In genomic region chr17:77160032-77160876, GRCh38 we compare ENCODE assay signal across 10 cellular contexts. TPM values are rescaled to one million over a fixed set of nuclear protein-coding genes. Genes with fewer than 3 reads are reported as not detected.
DNase-seq lines count a peak whose midpoint lies in the region; ATAC-seq, FAIRE-seq and TF ChIP-seq lines count a peak whose summit lies in the region.
"Had no signal": no experiment of that assay in that cellular context is flagged by ENCODE, and none has a peak within 500 bp of the region (broad histone marks: within the 10 kb centered on the region; RNA-seq: fewer than 3 reads in every experiment).

No MANE protein-coding gene starts in this region.

- peaks cover 15% of the 10 kb centered on the region for H3K36me3 Mint-ChIP-seq in IgD-negative memory B cell

- no peak overlapping the region for H3K4me3 ChIP-seq in endothelial cell of umbilical vein (replicated peaks in 1 of 3; ENCODE audit: insufficient read depth in 1 of 3, low read depth in 1 of 3, low read length in 3 of 3)
- H3K4me3 ChIP-seq in smooth muscle cell, result peak overlapping the region; percentile 5
- H3K4me3 ChIP-seq: GM23248 had no signal

- dilution Hi-C loops in endothelial cell of umbilical vein (cut with MboI; ENCODE audit: extremely low pct_ligation_motif_present, low sequenced_read_pairs), result no loop called here

- H3K36me3 ChIP-seq in endothelial cell of umbilical vein (ENCODE audit: control insufficient read depth in 2 of 2, extremely low read depth in 1 of 2, insufficient read depth in 2 of 2, low read length in 2 of 2), result peaks cover 11 to 14% of the 10 kb centered on the region in 2 experiments
- no peaks in the 10 kb centered on the region for H3K36me3 ChIP-seq in smooth muscle cell (ENCODE audit: low read depth)

- H3K27me3 ChIP-seq in endothelial cell of umbilical vein (ENCODE audit: control insufficient read depth in 2 of 2, insufficient read depth in 2 of 2, low read length in 2 of 2) (no peaks in the 10 kb centered on the region), smooth muscle cell (ENCODE audit: low read depth) (no peaks in the 10 kb centered on the region)

- H2AFZ ChIP-seq in endothelial cell of umbilical vein (ENCODE audit: low read depth, low read length) (no peak overlapping the region), smooth muscle cell (ENCODE audit: low read depth) (no peak overlapping the region)
- H2AFZ ChIP-seq: GM23248 had no signal

- POLR2A ChIA-PET in endothelial cell of umbilical vein (lab: Charles Lee), result no interaction called here

- CTCF ChIA-PET in endothelial cell of umbilical vein (lab: Charles Lee), result interaction anchor here (0.9 to 2.9 kb wide), 13 partner anchors 13 to 73 kb away, joined by 3 to 13 read pairs (median 4); no protein-coding TSS in a partner anchor

- intact Hi-C loops in endothelial cell of umbilical vein (cut with micrococcal nuclease), result loop anchor here (5.0 kb wide), 1 partner anchor 47 kb away; no protein-coding TSS in a partner anchor

- H3K9ac ChIP-seq in endothelial cell of umbilical vein (replicated peaks; ENCODE audit: extremely low read depth, insufficient read depth, low read length) (no peak overlapping the region), smooth muscle cell (ENCODE audit: low read depth) (no peak overlapping the region)
- H3K9ac ChIP-seq: GM23248 had no signal

- no peaks in the 10 kb centered on the region for H3F3A ChIP-seq in smooth muscle cell (ENCODE audit: low read depth)

- H3K9me3 Mint-ChIP-seq in IgD-negative memory B cell, result no peaks in the 10 kb centered on the region

- DNase-seq in NCI-H526 treated with DMSO at 0.1 percent for 48 hours (lab: John Stamatoyannopoulos, UW) (peak; percentile 71), endothelial cell of umbilical vein (ENCODE audit: low read depth, low spot score) (no peak), smooth muscle cell (lab: John Stamatoyannopoulos, UW; ENCODE audit: unreplicated experiment) (no peak), GM20000 (ENCODE audit: low spot score) (no peak)
- DNase-seq: NCI-H187 treated with DMSO at 0.1 percent for 48 hours, small intestine had no signal

- H3K4me1 ChIP-seq in endothelial cell of umbilical vein (ENCODE audit: control insufficient read depth, extremely low read depth, insufficient read depth, low read length) (peaks cover 64% of the 10 kb centered on the region), smooth muscle cell (ENCODE audit: low read depth) (peaks cover 40% of the 10 kb centered on the region)

- TF ChIP-seq POLR2A in endothelial cell of umbilical vein (IDR thresholded peaks at IDR 0.05; ENCODE audit: low read depth, low read length), result no peak

- no TSS peak for BruUV-seq in endothelial cell of umbilical vein (replicated peaks; lab: Mats Ljungman, UMichigan)

- peaks cover 100% of the 10 kb centered on the region for H3K79me2 ChIP-seq in endothelial cell of umbilical vein (ENCODE audit: control insufficient read depth, insufficient read depth, low read length)
- H3K79me2 ChIP-seq in smooth muscle cell (ENCODE audit: low read depth), result peaks cover 54% of the 10 kb centered on the region

- no peaks in the 10 kb centered on the region for H3K9me1 ChIP-seq in endothelial cell of umbilical vein (replicated peaks; ENCODE audit: control insufficient read depth, extremely low read depth, insufficient read depth, low read length)

- H3K27me3 Mint-ChIP-seq in IgD-negative memory B cell, result no peaks in the 10 kb centered on the region

- 59% methylated on average over 6 of the region's 6 CpGs for WGBS in smooth muscle cell (ENCODE audit: low lambda C conversion rate)

- FAIRE-seq in endothelial cell of umbilical vein (lab: Jason Lieb, UNC), result no peak
- FAIRE-seq: small intestine had no signal

- H3K27ac Mint-ChIP-seq in IgD-negative memory B cell, result peak overlapping the region; percentile 24 to 31 (median 26)

- H4K20me1 ChIP-seq in endothelial cell of umbilical vein (replicated peaks; ENCODE audit: control insufficient read depth, extremely low read depth, insufficient read depth, low read length) (peaks cover 7% of the 10 kb centered on the region), smooth muscle cell (ENCODE audit: low read depth) (peaks cover 88% of the 10 kb centered on the region)

- TF ChIP-seq CTCF in endothelial cell of umbilical vein (IDR thresholded peaks at IDR 0.05; ENCODE audit: extremely low read depth in 1 of 2, insufficient read depth in 1 of 2, low read depth in 1 of 2, low read length in 2 of 2) (no peak), smooth muscle cell (IDR thresholded peaks at IDR 0.05; ENCODE audit: borderline replicate concordance, insufficient read depth, poor library complexity, severe bottlenecking) (no peak), GM20000 (IDR thresholded peaks at IDR 0.05; ENCODE audit: extremely low read depth, missing control alignments) (no peak)

- peak overlapping the region; percentile 47 for H3K4me2 ChIP-seq in endothelial cell of umbilical vein (ENCODE audit: insufficient read depth, low read length)
- no peak overlapping the region for H3K4me2 ChIP-seq in smooth muscle cell

- H3K27ac ChIP-seq in endothelial cell of umbilical vein (ENCODE audit: insufficient read depth, low read depth, low read length), result no peak overlapping the region
- peak overlapping the region; percentile 21 for H3K27ac ChIP-seq in smooth muscle cell (ENCODE audit: low read depth)
- H3K27ac ChIP-seq: GM23248 had no signal

- ATAC-seq in HG02678 (IDR thresholded peaks at IDR 0.05; ENCODE audit: unreplicated experiment) (no peak), HG03520 (IDR thresholded peaks at IDR 0.05; ENCODE audit: unreplicated experiment) (no peak)

- peaks cover 49 to 52% (median 50%) of the 10 kb centered on the region in 3 donors for H3K4me1 Mint-ChIP-seq in IgD-negative memory B cell

- H3K4me3 Mint-ChIP-seq in IgD-negative memory B cell, result peak overlapping the region in 2 of 4 donors; percentile 23 to 52

- H3K9me3 ChIP-seq in endothelial cell of umbilical vein (replicated peaks; ENCODE audit: control insufficient read depth, insufficient read depth, low read length) (no peaks in the 10 kb centered on the region), smooth muscle cell (replicated peaks; ENCODE audit: low read depth) (no peaks in the 10 kb centered on the region)

TF ChIP-seq in endothelial cell of umbilical vein, 7 proteins besides CTCF, POLR2A, EP300 and RAD21:
- TF ChIP-seq FOS (IDR thresholded peaks at IDR 0.05; ENCODE audit: borderline replicate concordance, insufficient read depth, low read length) (no peak), POLR2AphosphoS5 (IDR thresholded peaks at IDR 0.05; ENCODE audit: insufficient read depth, low read depth, low read length) (no peak), EZH2 (IDR thresholded peaks at IDR 0.05; ENCODE audit: borderline replicate concordance, low read depth, low read length, severe bottlenecking) (no peak), GATA2 (IDR thresholded peaks at IDR 0.05; ENCODE audit: insufficient read depth, insufficient read length, low read depth, low read length) (no peak), MYC (IDR thresholded peaks at IDR 0.05; ENCODE audit: low read depth, low read length) (no peak), MAX (IDR thresholded peaks at IDR 0.05; ENCODE audit: insufficient read depth, insufficient read length) (no peak), JUN (IDR thresholded peaks at IDR 0.05; ENCODE audit: borderline replicate concordance, insufficient read depth, insufficient read length, low read depth) (no peak)

RNA-seq across cellular contexts. Expression of gene SEC14L1, which starts 19.5 kb away (rescaled TPM):
- polyA plus RNA-seq in IgD-negative memory B cell (44.4 TPM), endothelial cell of umbilical vein (215 and 276 TPM in 2 replicates), smooth muscle cell (25.8 and 29.5 TPM in 2 replicates)
- total RNA-seq in endothelial cell of umbilical vein (606 and 631 TPM in 2 replicates), smooth muscle cell (24.3 and 25.1 TPM in 2 replicates)
- polyA plus RNA-seq in endothelial cell of umbilical vein (2011; cell fraction: cytosol; rRNA removed), result 185 and 188 TPM in 2 replicates
- 360 and 367 TPM in 2 replicates for polyA plus RNA-seq in endothelial cell of umbilical vein (2011; cell fraction: nucleus; rRNA removed)
- 277 and 279 TPM in 2 replicates for polyA plus RNA-seq in endothelial cell of umbilical vein (2012)
- polyA minus RNA-seq in endothelial cell of umbilical vein, result 250 TPM in 2 replicates
- 19.9 TPM for polyA minus RNA-seq in endothelial cell of umbilical vein (2011; cell fraction: cytosol; rRNA and poly(A)+ RNA removed)
- 378 and 398 TPM in 2 replicates for polyA minus RNA-seq in endothelial cell of umbilical vein (2011; cell fraction: nucleus; rRNA and poly(A)+ RNA removed)
